Comparison of ENCODE assay signal across 9 cellular contexts in genomic region chr18:2958819-2959298, GRCh38. TPM values are rescaled to one million over a fixed set of nuclear protein-coding genes. Genes with fewer than 3 reads are reported as not detected.
DNase-seq lines count a peak whose midpoint lies in the region; ATAC-seq, FAIRE-seq and TF ChIP-seq lines count a peak whose summit lies in the region.
"Had no signal": no experiment of that assay in that cellular context is flagged by ENCODE, and none has a peak within 500 bp of the region (broad histone marks: within the 10 kb centered on the region; RNA-seq: fewer than 3 reads in every experiment).

No MANE protein-coding gene starts in this region.

- no peak for TF ChIP-seq RAD21 in HepG2 (CRISPR knock-in tag; IDR thresholded peaks at IDR 0.05)

- H3K4me1 Mint-ChIP-seq in T-helper 2 cell treated with Interferon-gamma antibody and Interleukin-4, amounts not matched to agents 5 μg/mL and 100 μg/mL, for 36 hours (ENCODE audit: low read depth), result peaks cover 82% of the 10 kb centered on the region

- TF ChIP-seq EP300 in HepG2 (IDR thresholded peaks at IDR 0.05; ENCODE audit: low read depth in 2 of 2, low read length in 2 of 2) (no peak), HepG2 (CRISPR knock-in tag; IDR thresholded peaks at IDR 0.05; ENCODE audit: borderline replicate concordance) (no peak)

- no peaks in the 10 kb centered on the region for H3K27me3 Mint-ChIP-seq in T-helper 2 cell treated with Interferon-gamma antibody and Interleukin-4, amounts not matched to agents 5 μg/mL and 100 μg/mL, for 36 hours (ENCODE audit: low read depth)

- no TSS peak for BruUV-seq in HepG2 (replicated peaks; lab: Mats Ljungman, UMichigan)

- no peak for TF ChIP-seq CTCF in HepG2 (CRISPR knock-in tag; IDR thresholded peaks at IDR 0.05)

- POLR2A ChIA-PET in HepG2 (lab: Yijun Ruan, JAX), result no interaction called here

- peaks cover 12 to 66% of the 10 kb centered on the region in 2 experiments for H3K36me3 ChIP-seq in HepG2 (replicated peaks in 1 of 2; ENCODE audit: control insufficient read depth in 1 of 2, insufficient read depth in 2 of 2, low read length in 2 of 2)

- peak overlapping the region; percentile 2 for H3K27ac ChIP-seq in HepG2 (ENCODE audit: extremely low read length, insufficient read depth, low read length)

- peak; percentile 42 for DNase-seq in T-helper 2 cell treated with Interferon-gamma antibody and Interleukin-4, amounts not matched to agents 5 μg/mL and 100 μg/mL, for 36 hours (ENCODE audit: low spot score)
- DNase-seq in HepG2 (ENCODE audit: low spot score) (no peak), HuH-7 (ENCODE audit: low spot score) (no peak), COR-L47 (lab: John Stamatoyannopoulos, UW) (no peak), NCI-H2029 treated with DMSO at 0.1 percent for 48 hours (lab: John Stamatoyannopoulos, UW) (no peak), NCI-H1417 (lab: John Stamatoyannopoulos, UW) (no peak)

- TF ChIP-seq POLR2A in HepG2 (IDR thresholded peaks at IDR 0.05; ENCODE audit: insufficient read depth in 1 of 2, low read depth in 2 of 2, low read length in 2 of 2), result no peak

- peaks cover 41% of the 10 kb centered on the region for H4K20me1 ChIP-seq in HepG2 (ENCODE audit: insufficient read depth, low read length)

- no peak for FAIRE-seq in HepG2 (lab: Jason Lieb, UNC)

- in situ Hi-C loops in HepG2 (cut with HindIII; ENCODE audit: extremely low pct_ligation_motif_present, low pct_unique_long_range_greater_than_20kb), result no loop called here

- peak overlapping the region; percentile 73 for H3K4me3 Mint-ChIP-seq in T-helper 2 cell treated with Interferon-gamma antibody and Interleukin-4, amounts not matched to agents 5 μg/mL and 100 μg/mL, for 36 hours

- H3K9me3 Mint-ChIP-seq in T-helper 2 cell treated with Interferon-gamma antibody and Interleukin-4, amounts not matched to agents 5 μg/mL and 100 μg/mL, for 36 hours, result no peaks in the 10 kb centered on the region

- peaks cover 61% of the 10 kb centered on the region for H3K36me3 Mint-ChIP-seq in T-helper 2 cell treated with Interferon-gamma antibody and Interleukin-4, amounts not matched to agents 5 μg/mL and 100 μg/mL, for 36 hours (ENCODE audit: low read depth)

- H3K9ac ChIP-seq in HepG2 (ENCODE audit: insufficient read depth, low read depth, low read length), result no peak overlapping the region

- ATAC-seq in GM18861 (IDR thresholded peaks at IDR 0.05; ENCODE audit: unreplicated experiment) (peak; percentile 37), HG02852 (IDR thresholded peaks at IDR 0.05; ENCODE audit: unreplicated experiment) (peak; percentile 50), HepG2 (peak; percentile 44; the same call in 2 of the 3 replicates)

- peaks cover 68% of the 10 kb centered on the region for H3K79me2 ChIP-seq in HepG2 (ENCODE audit: insufficient read depth, low read length)

- H2AFZ ChIP-seq in HepG2 (ENCODE audit: low read length), result no peak overlapping the region

- H3K27me3 ChIP-seq in HepG2 (ENCODE audit: control insufficient read depth in 1 of 2, insufficient read depth in 2 of 2, low read length in 2 of 2), result no peaks in the 10 kb centered on the region

- CTCF ChIA-PET in HepG2 (lab: Yijun Ruan, JAX; ENCODE audit: low intra/inter-chr PET ratio, low total read pairs), result no interaction called here

- H3K27ac Mint-ChIP-seq in T-helper 2 cell treated with Interferon-gamma antibody and Interleukin-4, amounts not matched to agents 5 μg/mL and 100 μg/mL, for 36 hours, result peak overlapping the region; percentile 95

- peaks cover 69% of the 10 kb centered on the region for H3K4me1 ChIP-seq in HepG2 (ENCODE audit: insufficient read depth, low read length)

- no peak overlapping the region for H3K4me2 ChIP-seq in HepG2 (ENCODE audit: low read depth, low read length)

- intact Hi-C loops in HepG2 (cut with micrococcal nuclease; ENCODE audit: unreplicated experiment), result no loop called here

- H3K9me3 ChIP-seq in HepG2 (ENCODE audit: low read length), result no peaks in the 10 kb centered on the region

- no peak overlapping the region for H3K4me3 ChIP-seq in HepG2 (replicated peaks in 1 of 3; ENCODE audit: insufficient read depth in 1 of 3, low read depth in 2 of 3, low read length in 3 of 3)
- H3K4me3 ChIP-seq: lung had no signal

TF ChIP-seq in HepG2, 621 proteins besides CTCF, POLR2A, EP300 and RAD21 (continues in another document):
- TF ChIP-seq MAFF (IDR thresholded peaks at IDR 0.05; ENCODE audit: low read depth, low read length) (peak; percentile 68), KDM6A (CRISPR knock-in tag; IDR thresholded peaks at IDR 0.05; ENCODE audit: low read depth) (no peak), MAFK (conservative IDR thresholded peaks at IDR 0.05 in 1 of 2, IDR thresholded peaks at IDR 0.05 in 1 of 2; ENCODE audit: low read length in 2 of 2) (peak; percentile 46 to 73; a peak in 3 of 4 replicates), BCL6 (CRISPR knock-in tag; IDR thresholded peaks at IDR 0.05) (peak; percentile 21; the same call in 1 of the 2 replicates), FOXO4 (CRISPR knock-in tag; conservative IDR thresholded peaks at IDR 0.05) (no peak), ZFP90 (CRISPR knock-in tag; IDR thresholded peaks at IDR 0.05; ENCODE audit: borderline replicate concordance) (no peak), IRF9 (CRISPR knock-in tag; IDR thresholded peaks at IDR 0.05; ENCODE audit: borderline replicate concordance) (no peak), GLMP (CRISPR knock-in tag; IDR thresholded peaks at IDR 0.05; ENCODE audit: borderline replicate concordance) (no peak), MED1 (CRISPR knock-in tag; IDR thresholded peaks at IDR 0.05) (no peak), RFX1 (IDR thresholded peaks at IDR 0.05) (no peak), CREM (IDR thresholded peaks at IDR 0.05) (no peak), CREM (CRISPR knock-in tag; IDR thresholded peaks at IDR 0.05) (no peak), NFE2 (CRISPR knock-in tag; IDR thresholded peaks at IDR 0.05) (no peak)
- TF ChIP-seq, protein P1, sequence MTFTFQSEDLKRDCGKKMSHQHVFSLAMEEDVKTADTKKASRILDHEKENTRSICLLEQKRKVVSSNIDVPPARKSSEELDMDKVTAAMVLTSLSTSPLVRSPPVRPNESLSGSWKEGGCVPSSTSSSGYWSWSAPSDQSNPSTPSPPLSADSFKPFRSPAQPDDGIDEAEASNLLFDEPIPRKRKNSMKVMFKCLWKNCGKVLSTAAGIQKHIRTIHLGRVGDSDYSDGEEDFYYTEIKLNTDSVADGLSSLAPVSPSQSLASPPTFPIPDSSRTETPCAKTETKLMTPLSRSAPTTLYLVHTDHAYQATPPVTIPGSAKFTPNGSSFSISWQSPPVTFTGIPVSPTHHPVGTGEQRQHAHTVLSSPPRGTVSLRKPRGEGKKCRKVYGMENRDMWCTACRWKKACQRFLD (CRISPR knock-in tag; IDR thresholded peaks at IDR 0.05; ENCODE audit: borderline replicate concordance), result no peak

RNA-seq across cellular contexts. Expression of gene LPIN2, which starts 54.1 kb away (rescaled TPM):
- total RNA-seq in HepG2 (2016; rRNA removed; fragmentation: Illumina TruSeq; extraction: Trizol), result 46.0 and 59.5 TPM in 2 replicates
- 12.8 and 14.6 TPM in 2 replicates for total RNA-seq in HepG2 (2016; cell fraction: cytosol; rRNA removed; fragmentation: Illumina TruSeq; extraction: Trizol; ENCODE audit: low read depth)
- 44.4 and 54.4 TPM in 2 replicates for total RNA-seq in HepG2 (2016; cell fraction: insoluble cytoplasmic fraction; rRNA removed; fragmentation: Illumina TruSeq; extraction: Trizol)
- total RNA-seq in HepG2 (2016; cell fraction: membrane; rRNA removed; fragmentation: Illumina TruSeq; extraction: Trizol), result 20.5 and 21.5 TPM in 2 replicates
- total RNA-seq in HepG2 (2016; cell fraction: nucleus; rRNA removed; fragmentation: Illumina TruSeq; extraction: Trizol), result 50.5 and 53.1 TPM in 2 replicates
- polyA plus RNA-seq in HepG2 (2011; rRNA removed), result 110 and 119 TPM in 2 replicates
- polyA plus RNA-seq in HepG2 (2011; cell fraction: cytosol; rRNA removed), result 76.4 and 101 TPM in 2 replicates
- polyA plus RNA-seq in HepG2 (2011; cell fraction: nucleus; rRNA removed), result 114 and 124 TPM in 2 replicates
- 53.5 and 68.4 TPM in 2 replicates for polyA plus RNA-seq in HepG2 (2012)
- 1.7 and 2.2 TPM in 2 replicates for polyA plus RNA-seq in HepG2 (2016; cell fraction: cytosol; fragmentation: Illumina TruSeq; extraction: Trizol; ENCODE audit: low read depth)
- 32.7 and 38.7 TPM in 2 replicates for polyA plus RNA-seq in HepG2 (2016; cell fraction: insoluble cytoplasmic fraction; fragmentation: Illumina TruSeq; extraction: Trizol; ENCODE audit: low read depth)
- polyA plus RNA-seq in HepG2 (2016; cell fraction: membrane; fragmentation: Illumina TruSeq; extraction: Trizol; ENCODE audit: low read depth), result 5.6 and 6.6 TPM in 2 replicates
- 51.6 and 53.6 TPM in 2 replicates for polyA plus RNA-seq in HepG2 (2016; cell fraction: nucleus; fragmentation: Illumina TruSeq; extraction: Trizol; ENCODE audit: insufficient read depth, low read depth)
- polyA minus RNA-seq in HepG2 (2011; rRNA and poly(A)+ RNA removed; ENCODE audit: low replicate concordance), result 31.2 and 149 TPM in 2 replicates
- polyA minus RNA-seq in HepG2 (2011; cell fraction: cytosol; rRNA and poly(A)+ RNA removed), result 95.1 and 103 TPM in 2 replicates
- polyA minus RNA-seq in HepG2 (2011; cell fraction: nucleus; rRNA and poly(A)+ RNA removed), result 171 and 204 TPM in 2 replicates
